10 cellular contexts compared by ENCODE assay signal in genomic region chr9:131420913-131421312, GRCh38. TPM values are rescaled to one million over a fixed set of nuclear protein-coding genes. Genes with fewer than 3 reads are reported as not detected.
DNase-seq lines count a peak whose midpoint lies in the region; ATAC-seq and TF ChIP-seq lines count a peak whose summit lies in the region.
"Had no signal": no experiment of that assay in that cellular context is flagged by ENCODE, and none has a peak within 500 bp of the region (broad histone marks: within the 10 kb centered on the region; RNA-seq: fewer than 3 reads in every experiment).

No MANE protein-coding gene starts in this region.

- ATAC-seq in HG02623 (IDR thresholded peaks at IDR 0.05; ENCODE audit: unreplicated experiment): no peak
- ATAC-seq: activated CD4-positive, CD25-positive, alpha-beta regulatory T cell treated with anti-CD3 and anti-CD28 coated beads, Interleukin-2, amount 50 U/mL, for 24 hours; GM12878 had no signal

- WGBS in mesodermal cell (ENCODE audit: insufficient coverage in 2 of 2), 2 experiments: 56 to 57% methylated on average over 4 to 5 of the region's 5 CpGs

- H3K4me3 ChIP-seq in BE2C (ENCODE audit: low read depth, low read length) (no peak overlapping the region), mesodermal cell (ENCODE audit: extremely low read depth, insufficient read depth, low read length, poor library complexity, severe bottlenecking) (no peak overlapping the region)
- H3K4me3 ChIP-seq: GM12878 had no signal

- H3K9me3 ChIP-seq in BE2C: no peaks in the 10 kb centered on the region
- H3K9me3 ChIP-seq in mesodermal cell (ENCODE audit: control insufficient read depth, low read length): no peaks in the 10 kb centered on the region

- H3K27me3 ChIP-seq in BE2C: no peaks in the 10 kb centered on the region

- H3K4me1 ChIP-seq in BE2C: peaks cover 57% of the 10 kb centered on the region
- peaks cover 60% of the 10 kb centered on the region for H3K4me1 ChIP-seq in mesodermal cell (ENCODE audit: control insufficient read depth, insufficient read depth, low read length, poor library complexity, severe bottlenecking)

- H3K27ac ChIP-seq in cingulate gyrus (ENCODE audit: low read depth, low read length) (peak overlapping the region; percentile 54), mesodermal cell (ENCODE audit: low read depth, low read length, severe bottlenecking) (peak overlapping the region; percentile 49)

- peak; percentile 24 for TF ChIP-seq CTCF in BE2C (IDR thresholded peaks at IDR 0.05; ENCODE audit: low read depth, low read length)

- DNase-seq in BE2C (no peak), Kasumi-1 (lab: John Stamatoyannopoulos, UW) (peak; percentile 24 to 38), NAMALWA (ENCODE audit: low spot score) (no peak), NCI-H446 (lab: John Stamatoyannopoulos, UW) (no peak), GM19240 (ENCODE audit: insufficient read length, low spot score) (no peak)

- H3K36me3 ChIP-seq in BE2C (peaks cover 11% of the 10 kb centered on the region; the same call in 1 of the 2 replicates), mesodermal cell (ENCODE audit: control insufficient read depth, insufficient read depth, low read length) (peaks cover 49% of the 10 kb centered on the region)

RNA-seq across cellular contexts. Expression of gene PRRC2B, which starts 27.0 kb away (rescaled TPM):
- polyA plus RNA-seq in BE2C (2012; ENCODE audit: insufficient read depth, insufficient read length, low read depth): 119 TPM
- 146 TPM for polyA plus RNA-seq in mesodermal cell (2013, experiment 1 of 2)
- 117 TPM for polyA plus RNA-seq in mesodermal cell (2013, experiment 2 of 2)

Comparison
In these comparisons a context has a peak if more than half of its experiments do, and no peak if none do; other contexts are left out.
1. DNase-seq: peak in Kasumi-1 (2 of 2); none in BE2C (single experiment), NAMALWA (single experiment), NCI-H446 (0 of 2) and GM19240 (single experiment).